Comparison of ENCODE assay signal across 8 cellular contexts in genomic region chr19:5903054-5903501, GRCh38. TPM values are rescaled to one million over a fixed set of nuclear protein-coding genes. Genes with fewer than 3 reads are reported as not detected.
DNase-seq lines count a peak whose midpoint lies in the region; TF ChIP-seq lines count a peak whose summit lies in the region.

No MANE protein-coding gene starts in this region.

- no peaks in the 10 kb centered on the region for H3K27me3 Mint-ChIP-seq in activated CD4-positive, alpha-beta T cell treated with anti-CD3 and anti-CD28 coated beads, Interleukin-2, amount 10 ng/mL, durations not matched to agents 24 days and 14 days

- peaks cover 17% of the 10 kb centered on the region for H3K36me3 Mint-ChIP-seq in activated CD4-positive, alpha-beta T cell treated with anti-CD3 and anti-CD28 coated beads, Interleukin-2, amount 10 ng/mL, durations not matched to agents 24 days and 14 days (ENCODE audit: low read depth)

- H3K27me3 ChIP-seq in WERI-Rb-1 (ENCODE audit: insufficient read depth, low read depth, severe bottlenecking) = no peaks in the 10 kb centered on the region
- no peaks in the 10 kb centered on the region for H3K27me3 ChIP-seq in sigmoid colon

- intact Hi-C loops in activated CD4-positive, alpha-beta T cell treated with anti-CD3 and anti-CD28 coated beads, Interleukin-2, amount 10 ng/mL, durations not matched to agents 24 days and 14 days (cut with micrococcal nuclease) = loop anchor here (5.0 to 10.0 kb wide), 3 partner anchors 49 to 178 kb away; partner anchors contain the start of genes CATSPERD and LONP1
- intact Hi-C loops in sigmoid colon (cut with DNase I) = loop anchor here (1.0 to 5.0 kb wide), 2 partner anchors 74 to 211 kb away; partner anchors contain the start of gene RPL36

- TF ChIP-seq EP300 in sigmoid colon (IDR thresholded peaks at IDR 0.05) = no peak

- H3K36me3 ChIP-seq in WERI-Rb-1 (peaks cover 26% of the 10 kb centered on the region), sigmoid colon (peaks cover 0 to 15% (median 0%) of the 10 kb centered on the region in 4 donors)

- CTCF ChIA-PET in GM10248 (lab: Yijun Ruan, JAX) = interaction anchor here (0.7 to 3.1 kb wide), 11 partner anchors 10 to 316 kb away, joined by 3 to 19 read pairs (median 4); no protein-coding TSS in a partner anchor

- no peaks in the 10 kb centered on the region for H3K9me3 Mint-ChIP-seq in activated CD4-positive, alpha-beta T cell treated with anti-CD3 and anti-CD28 coated beads, Interleukin-2, amount 10 ng/mL, durations not matched to agents 24 days and 14 days

- H3K27ac ChIP-seq in WERI-Rb-1 (peak overlapping the region; percentile 92), sigmoid colon (peak overlapping the region; percentile 84 to 94 (median 92))

- TF ChIP-seq CTCF in WERI-Rb-1 (IDR thresholded peaks at IDR 0.05; ENCODE audit: low read depth, low read length) (no peak), fibroblast of pulmonary artery (IDR thresholded peaks at IDR 0.05; ENCODE audit: low read length, missing control alignments) (no peak), sigmoid colon (IDR thresholded peaks at IDR 0.05) (no peak), GM10248 (IDR thresholded peaks at IDR 0.05; ENCODE audit: control extremely low read depth, extremely low read depth, low read depth, missing control alignments) (no peak)

- peaks cover 0 to 34% (median 30%) of the 10 kb centered on the region in 4 donors for H3K4me1 ChIP-seq in sigmoid colon

- H3K4me3 Mint-ChIP-seq in activated CD4-positive, alpha-beta T cell treated with anti-CD3 and anti-CD28 coated beads, Interleukin-2, amount 10 ng/mL, durations not matched to agents 24 days and 14 days = peak overlapping the region; percentile 91

- DNase-seq in activated CD4-positive, alpha-beta T cell treated with anti-CD3 and anti-CD28 coated beads, Interleukin-2, amount 10 ng/mL, durations not matched to agents 24 days and 14 days = no peak
- no peak for DNase-seq in activated CD4-positive, alpha-beta T cell treated with anti-CD3 and anti-CD28 coated beads, Interleukin-2, amount 50 U/mL, for 4 hours
- DNase-seq in WERI-Rb-1 (no peak), fibroblast of pulmonary artery (ENCODE audit: low read depth) (peak; percentile 49), sigmoid colon (no peak), RPMI8226 (no peak), GM10248 (ENCODE audit: extremely low spot score) (no peak)
- DNase-seq in activated CD4-positive, CD25-positive, alpha-beta regulatory T cell treated with anti-CD3 and anti-CD28 coated beads, Interleukin-2, amount 50 U/mL, for 72 hours = no peak

- 1 to 2% methylated on average over 12 of the region's 12 CpGs for WGBS in sigmoid colon, 2 donors

- H3K9me3 ChIP-seq in WERI-Rb-1 (ENCODE audit: severe bottlenecking) (no peaks in the 10 kb centered on the region), sigmoid colon (no peaks in the 10 kb centered on the region)

- peak overlapping the region; percentile 99 for H3K27ac Mint-ChIP-seq in activated CD4-positive, alpha-beta T cell treated with anti-CD3 and anti-CD28 coated beads, Interleukin-2, amount 10 ng/mL, durations not matched to agents 24 days and 14 days

- POLR2A ChIA-PET in GM10248 (lab: Yijun Ruan, JAX) = interaction anchor here (0.6 to 2.7 kb wide), 5 partner anchors 10 to 1230 kb away, joined by 4 to 21 read pairs (median 6); partner anchors contain the start of gene RANBP3

- peaks cover 29% of the 10 kb centered on the region for H3K4me1 Mint-ChIP-seq in activated CD4-positive, alpha-beta T cell treated with anti-CD3 and anti-CD28 coated beads, Interleukin-2, amount 10 ng/mL, durations not matched to agents 24 days and 14 days

- H3K4me3 ChIP-seq in WERI-Rb-1 (ENCODE audit: low read depth, low read length) = peak overlapping the region; percentile 100
- peak overlapping the region; percentile 100 for H3K4me3 ChIP-seq in fibroblast of pulmonary artery (replicated peaks; ENCODE audit: low read depth, low read length)
- H3K4me3 ChIP-seq in sigmoid colon = peak overlapping the region; percentile 55 to 91 (median 86)

- no peak for TF ChIP-seq POLR2A in sigmoid colon (IDR thresholded peaks at IDR 0.05)

RNA-seq across cellular contexts. Expression of gene NDUFA11, which starts 0.5 kb away (rescaled TPM):
- total RNA-seq in activated CD4-positive, alpha-beta T cell treated with anti-CD3 and anti-CD28 coated beads, Interleukin-2, amount 10 ng/mL, durations not matched to agents 24 days and 14 days = 237 and 251 TPM in 2 replicates
- total RNA-seq in sigmoid colon = 100 to 1,000 TPM; 242 to 447 (median 353) TPM
- polyA plus RNA-seq in sigmoid colon = 100 to 1,000 TPM; 363 to 450 (median 395) TPM

RNA-seq across cellular contexts. Expression of gene VMAC, which starts 1.6 kb away (rescaled TPM):
- total RNA-seq in activated CD4-positive, alpha-beta T cell treated with anti-CD3 and anti-CD28 coated beads, Interleukin-2, amount 10 ng/mL, durations not matched to agents 24 days and 14 days = 2.7 and 3.2 TPM in 2 replicates
- 10 to 100 TPM in 1 of 4 donors, 1 to 10 TPM in 3; 6.1 to 14.4 (median 8.1) TPM for total RNA-seq in sigmoid colon
- 1 to 10 TPM; 1.6 to 6.4 (median 2.4) TPM for polyA plus RNA-seq in sigmoid colon

RNA-seq across cellular contexts. Expression of gene CAPS, which starts 11.0 kb away (rescaled TPM):
- 4.0 and 4.1 TPM in 2 replicates for total RNA-seq in activated CD4-positive, alpha-beta T cell treated with anti-CD3 and anti-CD28 coated beads, Interleukin-2, amount 10 ng/mL, durations not matched to agents 24 days and 14 days
- 10 to 100 TPM in 2 of 4 donors, 1 to 10 TPM in 2; 4.9 to 18.6 (median 9.7) TPM for total RNA-seq in sigmoid colon
- 10 to 100 TPM in 1 of 3 donors, 1 to 10 TPM in 2; 3.6 to 13.7 (median 3.7) TPM for polyA plus RNA-seq in sigmoid colon

RNA-seq across cellular contexts. Expression of gene FUT5, which starts 32.7 kb away (rescaled TPM):
- total RNA-seq in activated CD4-positive, alpha-beta T cell treated with anti-CD3 and anti-CD28 coated beads, Interleukin-2, amount 10 ng/mL, durations not matched to agents 24 days and 14 days = not detected in 2 replicates
- not detected for total RNA-seq in sigmoid colon
- not detected for polyA plus RNA-seq in sigmoid colon

RNA-seq across cellular contexts. Expression of gene FUT3, which starts 51.8 kb away (rescaled TPM):
- not detected in 2 replicates for total RNA-seq in activated CD4-positive, alpha-beta T cell treated with anti-CD3 and anti-CD28 coated beads, Interleukin-2, amount 10 ng/mL, durations not matched to agents 24 days and 14 days
- total RNA-seq in sigmoid colon = under 1 TPM in 1 of 4 donors, not detected in 3; 0.83 TPM
- polyA plus RNA-seq in sigmoid colon = 100 to 1,000 TPM in 1 of 3 donors, 10 to 100 TPM in 2; 24.6 to 168 (median 34.4) TPM
